Comparison of ENCODE assay signal across 10 cellular contexts in genomic region chr1:36396359-36396758, GRCh38. TPM values are rescaled to one million over a fixed set of nuclear protein-coding genes. Genes with fewer than 3 reads are reported as not detected.
A peak's percentile ranks its signal among the peaks of the same experiment; 100 is the strongest.
DNase-seq lines count a peak whose midpoint lies in the region; ATAC-seq and TF ChIP-seq lines count a peak whose summit lies in the region.
"Had no signal": no experiment of that assay in that cellular context is flagged by ENCODE, and none has a peak within 500 bp of the region (broad histone marks: within the 10 kb centered on the region; RNA-seq: fewer than 3 reads in every experiment).

No MANE protein-coding gene starts in this region.

- no peaks in the 10 kb centered on the region for H3K9me3 Mint-ChIP-seq in activated naive CD8-positive, alpha-beta T cell treated with anti-CD3 and anti-CD28 coated beads for 36 hours
- no peaks in the 10 kb centered on the region for H3K9me3 Mint-ChIP-seq in naive thymus-derived CD8-positive, alpha-beta T cell

- peaks cover 26% of the 10 kb centered on the region for H3K4me1 Mint-ChIP-seq in activated naive CD8-positive, alpha-beta T cell treated with anti-CD3 and anti-CD28 coated beads for 36 hours
- H3K4me1 Mint-ChIP-seq in naive thymus-derived CD8-positive, alpha-beta T cell: peaks cover 17 to 60% (median 43%) of the 10 kb centered on the region in 4 donors

- peak overlapping the region; percentile 85 for H3K4me3 ChIP-seq in A673 (ENCODE audit: low read depth, low read length, poor library complexity, severe bottlenecking)
- H3K4me3 ChIP-seq in GM12865 (ENCODE audit: low read depth, low read length): peak overlapping the region; percentile 91

- H3K27me3 Mint-ChIP-seq in activated naive CD8-positive, alpha-beta T cell treated with anti-CD3 and anti-CD28 coated beads for 36 hours: no peaks in the 10 kb centered on the region
- no peaks in the 10 kb centered on the region for H3K27me3 Mint-ChIP-seq in naive thymus-derived CD8-positive, alpha-beta T cell

- H3K4me1 ChIP-seq in A673 (ENCODE audit: insufficient read depth, low read length, poor library complexity, severe bottlenecking) (peaks cover 8% of the 10 kb centered on the region), foreskin keratinocyte (no peaks in the 10 kb centered on the region)

- CTCF ChIA-PET in A673 (lab: Charles Lee): no interaction called here

- ATAC-seq in naive thymus-derived CD8-positive, alpha-beta T cell: no peak
- no peak for ATAC-seq in foreskin keratinocyte
- ATAC-seq in GM21786 (IDR thresholded peaks at IDR 0.05; ENCODE audit: unreplicated experiment): no peak

- POLR2A ChIA-PET in A673 (lab: Charles Lee; ENCODE audit: low non-redundant PET): no interaction called here
- POLR2A ChIA-PET in naive thymus-derived CD8-positive, alpha-beta T cell (lab: Charles Lee): interaction anchor here (0.9 to 6.8 kb wide), 6 partner anchors 11 to 90 kb away, joined by 3 to 59 read pairs (median 6); partner anchors contain the start of genes SH3D21 and STK40

- DNase-seq in A673 (ENCODE audit: low spot score) (no peak), GM12865 (ENCODE audit: low read depth) (peak; percentile 34), foreskin keratinocyte (no peak), GM03348 (ENCODE audit: low spot score) (no peak), putamen (ENCODE audit: low spot score) (no peak)
- DNase-seq in activated naive CD8-positive, alpha-beta T cell treated with anti-CD3 and anti-CD28 coated beads for 36 hours: no peak
- DNase-seq in naive thymus-derived CD8-positive, alpha-beta T cell: peak in 1 of 10 donors; percentile 28
- DNase-seq: activated CD8-positive, alpha-beta memory T cell treated with anti-CD3 and anti-CD28 coated beads for 24 hours; MV-4-11 had no signal

- H3K4me3 Mint-ChIP-seq in activated naive CD8-positive, alpha-beta T cell treated with anti-CD3 and anti-CD28 coated beads for 36 hours: peak overlapping the region; percentile 98
- H3K4me3 Mint-ChIP-seq in naive thymus-derived CD8-positive, alpha-beta T cell: peak overlapping the region; percentile 89 to 100 (median 98)

- no peaks in the 10 kb centered on the region for H3K9me3 ChIP-seq in A673 (ENCODE audit: low read depth, low read length, poor library complexity, severe bottlenecking)

- TF ChIP-seq CTCF in A673 (conservative IDR thresholded peaks at IDR 0.05; ENCODE audit: low read depth, low read length) (no peak), GM12865 (IDR thresholded peaks at IDR 0.05; ENCODE audit: insufficient read depth, low read depth, low read length, missing control alignments) (no peak), foreskin keratinocyte (conservative IDR thresholded peaks at IDR 0.05) (no peak)

- H3K27me3 ChIP-seq in A673 (replicated peaks; ENCODE audit: insufficient read depth, low read depth, low read length, poor library complexity): no peaks in the 10 kb centered on the region
- H3K27me3 ChIP-seq in foreskin keratinocyte: no peaks in the 10 kb centered on the region

- intact Hi-C loops in A673 (cut with micrococcal nuclease; ENCODE audit: unreplicated experiment): no loop called here

- no peak overlapping the region for H3K27ac ChIP-seq in A673 (ENCODE audit: low read depth, low read length, poor library complexity, severe bottlenecking)
- no peak overlapping the region for H3K27ac ChIP-seq in foreskin keratinocyte

- peaks cover 27% of the 10 kb centered on the region for H3K36me3 ChIP-seq in A673 (ENCODE audit: insufficient read depth, low read length, poor library complexity, severe bottlenecking)

- peaks cover 19% of the 10 kb centered on the region for H3K36me3 Mint-ChIP-seq in activated naive CD8-positive, alpha-beta T cell treated with anti-CD3 and anti-CD28 coated beads for 36 hours
- peaks cover 0 to 30% (median 7%) of the 10 kb centered on the region in 3 donors for H3K36me3 Mint-ChIP-seq in naive thymus-derived CD8-positive, alpha-beta T cell

- H3K27ac Mint-ChIP-seq in activated naive CD8-positive, alpha-beta T cell treated with anti-CD3 and anti-CD28 coated beads for 36 hours: no peak overlapping the region
- peak overlapping the region in 8 of 10 donors; percentile 13 to 100 (median 98) for H3K27ac Mint-ChIP-seq in naive thymus-derived CD8-positive, alpha-beta T cell

- BruUV-seq in A673 (replicated peaks; lab: Mats Ljungman, UMichigan): no TSS peak

RNA-seq across cellular contexts. Expression of gene LSM10, which starts 1.3 kb away (rescaled TPM):
- total RNA-seq in A673 (2021): 60.7 and 68.0 TPM in 2 replicates
- 10 to 100 TPM; 64.1 to 66.8 TPM for total RNA-seq in activated naive CD8-positive, alpha-beta T cell treated with anti-CD3 and anti-CD28 coated beads for 36 hours
- total RNA-seq in naive thymus-derived CD8-positive, alpha-beta T cell: 10 to 100 TPM; 40.8 to 47.1 TPM
- 100 to 1,000 TPM; 118 to 122 (median 121) TPM for polyA plus RNA-seq in naive thymus-derived CD8-positive, alpha-beta T cell
- 16.1 and 25.6 TPM in 2 replicates for total RNA-seq in foreskin keratinocyte
- polyA plus RNA-seq in foreskin keratinocyte: 73.4 and 73.9 TPM in 2 replicates

RNA-seq across cellular contexts. Expression of gene STK40, which starts 10.6 kb away (rescaled TPM):
- 93.2 and 109 TPM in 2 replicates for total RNA-seq in A673 (2021)
- 10 to 100 TPM; 43.1 to 51.5 TPM for total RNA-seq in activated naive CD8-positive, alpha-beta T cell treated with anti-CD3 and anti-CD28 coated beads for 36 hours
- 10 to 100 TPM; 46.2 to 47.8 TPM for total RNA-seq in naive thymus-derived CD8-positive, alpha-beta T cell
- polyA plus RNA-seq in naive thymus-derived CD8-positive, alpha-beta T cell: 10 to 100 TPM; 21.6 to 31.7 (median 23.6) TPM
- 11.5 and 12.6 TPM in 2 replicates for total RNA-seq in foreskin keratinocyte
- 8.4 and 8.7 TPM in 2 replicates for polyA plus RNA-seq in foreskin keratinocyte

RNA-seq across cellular contexts. Expression of gene OSCP1, which starts 53.9 kb away (rescaled TPM):
- total RNA-seq in A673 (2021) (5.7 and 10.6 TPM in 2 replicates), foreskin keratinocyte (4.4 and 5.8 TPM in 2 replicates)
- 1 to 10 TPM; 2.4 to 2.7 TPM for total RNA-seq in activated naive CD8-positive, alpha-beta T cell treated with anti-CD3 and anti-CD28 coated beads for 36 hours
- 1 to 10 TPM; 1.4 to 1.5 TPM for total RNA-seq in naive thymus-derived CD8-positive, alpha-beta T cell
- polyA plus RNA-seq in naive thymus-derived CD8-positive, alpha-beta T cell: 1 to 10 TPM in 1 of 3 donors, under 1 TPM in 2; 0.24 to 1.7 (median 0.94) TPM
- polyA plus RNA-seq in foreskin keratinocyte: 4.9 TPM in 2 replicates
